8 cellular contexts compared by ENCODE assay signal in genomic region chr17:38559025-38559879, GRCh38. TPM values are rescaled to one million over a fixed set of nuclear protein-coding genes. Genes with fewer than 3 reads are reported as not detected.
DNase-seq lines count a peak whose midpoint lies in the region; ATAC-seq and TF ChIP-seq lines count a peak whose summit lies in the region.

No MANE protein-coding gene starts in this region.

- peak; percentile 90 for DNase-seq in NCI-H526 treated with DMSO at 0.1 percent for 48 hours (lab: John Stamatoyannopoulos, UW)
- DNase-seq in activated CD4-positive, alpha-beta memory T cell treated with anti-CD3 and anti-CD28 coated beads, Interleukin-2, amount 10 ng/mL, durations not matched to agents 7 days and 5 days = peak; percentile 85
- peak; percentile 82 to 92 for DNase-seq in mesothelial cell of epicardium (ENCODE audit: low spot score in 2 of 2, unreplicated experiment in 2 of 2)
- DNase-seq in stimulated activated CD8-positive, alpha-beta memory T cell treated with anti-CD3 and anti-CD28 coated beads, Interleukin-4, amount 100 ng/mL, for 1 hour (ENCODE audit: low read depth in 2 of 2, low spot score in 1 of 2) = peak; percentile 77 to 81
- DNase-seq in GM23248 = no peak

- no peak overlapping the region for H2AFZ ChIP-seq in GM23248

- no peak overlapping the region for H3K27ac ChIP-seq in ectodermal cell (ENCODE audit: insufficient read depth, low read depth, low read length, poor library complexity, severe bottlenecking)
- H3K27ac ChIP-seq in GM23248 = no peak overlapping the region

- H3K36me3 ChIP-seq in ectodermal cell (ENCODE audit: control insufficient read depth, insufficient read depth, low read length) (no peaks in the 10 kb centered on the region), GM23248 (ENCODE audit: low read depth) (no peaks in the 10 kb centered on the region)

- no peaks in the 10 kb centered on the region for H3K9me2 ChIP-seq in GM23248 (ENCODE audit: insufficient read depth)

- ATAC-seq in GM18868 (IDR thresholded peaks at IDR 0.05; ENCODE audit: unreplicated experiment) = peak; percentile 67
- ATAC-seq in HG03520 (IDR thresholded peaks at IDR 0.05; ENCODE audit: unreplicated experiment) = peak; percentile 67

- H3K9me3 ChIP-seq in ectodermal cell (ENCODE audit: control insufficient read depth, low read length) (no peaks in the 10 kb centered on the region), GM23248 (ENCODE audit: low read depth) (no peaks in the 10 kb centered on the region)

- 2% methylated on average over 44 of the region's 44 CpGs for WGBS in ectodermal cell, 2 experiments
- WGBS in GM23248 (ENCODE audit: low coverage in 1 of 2, low lambda C conversion rate in 2 of 2, missing lambda C conversion rate in 2 of 2), 2 experiments = 79 to 87% methylated on average over 21 to 44 of the region's 44 CpGs

- POLR2A ChIA-PET in activated CD4-positive, alpha-beta memory T cell treated with anti-CD3 and anti-CD28 coated beads, Interleukin-2, amount 10 ng/mL, durations not matched to agents 7 days and 5 days (lab: Charles Lee) = interaction anchor here (1.0 to 2.8 kb wide), 10 partner anchors 11 to 172 kb away, joined by 3 to 11 read pairs (median 4); partner anchors contain the start of gene EPOP

- H3K36me3 Mint-ChIP-seq in activated CD4-positive, alpha-beta memory T cell treated with anti-CD3 and anti-CD28 coated beads, Interleukin-2, amount 10 ng/mL, durations not matched to agents 7 days and 5 days (ENCODE audit: low read depth) = no peaks in the 10 kb centered on the region
- H3K36me3 Mint-ChIP-seq in mesothelial cell of epicardium = no peaks in the 10 kb centered on the region

- no peaks in the 10 kb centered on the region for H3K9me3 Mint-ChIP-seq in activated CD4-positive, alpha-beta memory T cell treated with anti-CD3 and anti-CD28 coated beads, Interleukin-2, amount 10 ng/mL, durations not matched to agents 7 days and 5 days
- no peaks in the 10 kb centered on the region for H3K9me3 Mint-ChIP-seq in mesothelial cell of epicardium

- no peaks in the 10 kb centered on the region for H3F3A ChIP-seq in GM23248 (ENCODE audit: insufficient read depth)

- no peak overlapping the region for H3K9ac ChIP-seq in GM23248

- H3K4me3 ChIP-seq in ectodermal cell (ENCODE audit: insufficient read depth, low read depth, low read length) (peak overlapping the region; percentile 34), GM23248 (no peak overlapping the region)

- CTCF ChIA-PET in activated CD4-positive, alpha-beta memory T cell treated with anti-CD3 and anti-CD28 coated beads, Interleukin-2, amount 10 ng/mL, durations not matched to agents 7 days and 5 days (lab: Charles Lee) = interaction anchor here (1.0 to 4.2 kb wide), 23 partner anchors 13 to 605 kb away, joined by 3 to 217 read pairs (median 8); partner anchors contain the start of genes EPOP and SRCIN1

- peak overlapping the region; percentile 87 for H3K4me3 Mint-ChIP-seq in activated CD4-positive, alpha-beta memory T cell treated with anti-CD3 and anti-CD28 coated beads, Interleukin-2, amount 10 ng/mL, durations not matched to agents 7 days and 5 days
- H3K4me3 Mint-ChIP-seq in mesothelial cell of epicardium = peak overlapping the region; percentile 75

- H3K4me1 Mint-ChIP-seq in activated CD4-positive, alpha-beta memory T cell treated with anti-CD3 and anti-CD28 coated beads, Interleukin-2, amount 10 ng/mL, durations not matched to agents 7 days and 5 days = peaks cover 29% of the 10 kb centered on the region
- H3K4me1 Mint-ChIP-seq in mesothelial cell of epicardium = peaks cover 30% of the 10 kb centered on the region

- H3K27me3 Mint-ChIP-seq in activated CD4-positive, alpha-beta memory T cell treated with anti-CD3 and anti-CD28 coated beads, Interleukin-2, amount 10 ng/mL, durations not matched to agents 7 days and 5 days = peaks cover 66% of the 10 kb centered on the region
- H3K27me3 Mint-ChIP-seq in mesothelial cell of epicardium (ENCODE audit: low read depth) = peaks cover 54% of the 10 kb centered on the region

- no peaks in the 10 kb centered on the region for H3K79me2 ChIP-seq in GM23248 (ENCODE audit: insufficient read depth)

- H3K27ac Mint-ChIP-seq in activated CD4-positive, alpha-beta memory T cell treated with anti-CD3 and anti-CD28 coated beads, Interleukin-2, amount 10 ng/mL, durations not matched to agents 7 days and 5 days = no peak overlapping the region
- peak overlapping the region; percentile 87 for H3K27ac Mint-ChIP-seq in mesothelial cell of epicardium

- no peak for TF ChIP-seq CTCF in mesothelial cell of epicardium (IDR thresholded peaks at IDR 0.05; ENCODE audit: unreplicated experiment)

- no peaks in the 10 kb centered on the region for H4K20me1 ChIP-seq in GM23248 (ENCODE audit: insufficient read depth)

- peaks cover 61% of the 10 kb centered on the region for H3K27me3 ChIP-seq in ectodermal cell (ENCODE audit: control insufficient read depth, insufficient read depth, low read length, poor library complexity, severe bottlenecking)
- H3K27me3 ChIP-seq in GM23248 (replicated peaks; ENCODE audit: insufficient read depth) = no peaks in the 10 kb centered on the region

- no peak overlapping the region for H3K4me2 ChIP-seq in GM23248 (ENCODE audit: unreplicated experiment)

- in situ Hi-C loops in GM23248 (cut with MboI) = no loop called here

- peaks cover 44% of the 10 kb centered on the region for H3K4me1 ChIP-seq in ectodermal cell (ENCODE audit: control insufficient read depth, insufficient read depth, low read length)
- H3K4me1 ChIP-seq in GM23248 (ENCODE audit: insufficient read depth) = peaks cover 4% of the 10 kb centered on the region; the same call in 1 of the 2 replicates

RNA-seq across cellular contexts. Expression of gene SRCIN1, which starts 46.5 kb away (rescaled TPM):
- under 1 TPM; 0.05 to 0.20 TPM for total RNA-seq in activated CD4-positive, alpha-beta memory T cell treated with anti-CD3 and anti-CD28 coated beads, Interleukin-2, amount 10 ng/mL, durations not matched to agents 7 days and 5 days
- polyA plus RNA-seq in ectodermal cell (2013, experiment 1 of 4) = 11.5 TPM
- 11.6 TPM for polyA plus RNA-seq in ectodermal cell (2013, experiment 2 of 4)
- 9.0 TPM for polyA plus RNA-seq in ectodermal cell (2013, experiment 3 of 4)
- 10.6 TPM for polyA plus RNA-seq in ectodermal cell (2013, experiment 4 of 4)
- 19.4 to 21.4 TPM (median 20.8 TPM) in 3 replicates for total RNA-seq in mesothelial cell of epicardium
- total RNA-seq in GM23248 (2014; rRNA removed; shearing (Covaris generic)) = not detected in 2 replicates
- polyA plus RNA-seq in GM23248 (2016; fragmentation: Nextera tagmentation; extraction: Ambion mirVana) = not detected in 2 replicates

Comparison
In these comparisons a context has a peak if more than half of its experiments do, and no peak if none do; other contexts are left out.
1. RNA of gene SRCIN1, which starts 46.5 kb away (total RNA-seq): 19.4 to 21.4 TPM in mesothelial cell of epicardium; 0.05 to 0.20 TPM in activated CD4-positive, alpha-beta memory T cell treated with anti-CD3 and anti-CD28 coated beads, Interleukin-2, amount 10 ng/mL, durations not matched to agents 7 days and 5 days and not detected in GM23248; every median in the first group is over 10 times any median in the second.